In genomic region chr3:27591811-27592210, GRCh38 we compare ENCODE assay signal across 8 cellular contexts.
DNase-seq lines count a peak whose midpoint lies in the region; ATAC-seq lines count a peak whose summit lies in the region.
"Had no signal": no experiment of that assay in that cellular context is flagged by ENCODE, and none has a peak within 500 bp of the region (broad histone marks: within the 10 kb centered on the region; RNA-seq: fewer than 3 reads in every experiment).

No MANE protein-coding gene starts in this region.

- peak overlapping the region in 1 of 2 donors; percentile 95 for H3K27ac ChIP-seq in aorta (ENCODE audit: low read depth in 1 of 2, low read length in 2 of 2)

- peak overlapping the region; percentile 41 for H3K4me3 Mint-ChIP-seq in stimulated activated effector memory CD8-positive, alpha-beta T cell treated with anti-CD3 and anti-CD28 coated beads, Interleukin-12 subunit alpha, Interleukin-12 subunit beta, amount 100 ng/mL, for 72 hours
- H3K4me3 Mint-ChIP-seq: naive B cell had no signal

- H3K4me1 ChIP-seq in aorta (ENCODE audit: control insufficient read depth in 1 of 2, insufficient read depth in 2 of 2, low read length in 2 of 2), result peaks cover 0 to 9% of the 10 kb centered on the region in 2 donors

- no peaks in the 10 kb centered on the region for H3K36me3 Mint-ChIP-seq in stimulated activated effector memory CD8-positive, alpha-beta T cell treated with anti-CD3 and anti-CD28 coated beads, Interleukin-12 subunit alpha, Interleukin-12 subunit beta, amount 100 ng/mL, for 72 hours
- H3K36me3 Mint-ChIP-seq: naive B cell had no signal

- H3K9me3 Mint-ChIP-seq in stimulated activated effector memory CD8-positive, alpha-beta T cell treated with anti-CD3 and anti-CD28 coated beads, Interleukin-12 subunit alpha, Interleukin-12 subunit beta, amount 100 ng/mL, for 72 hours, result no peaks in the 10 kb centered on the region
- H3K9me3 Mint-ChIP-seq: naive B cell had no signal

- DNase-seq in dermis blood vessel endothelial cell (peak; percentile 86), aorta (no peak)
- DNase-seq in stimulated activated effector memory CD8-positive, alpha-beta T cell treated with anti-CD3 and anti-CD28 coated beads, Interleukin-12 subunit alpha, Interleukin-12 subunit beta, amount 100 ng/mL, for 72 hours (ENCODE audit: low spot score in 2 of 2), result no peak
- DNase-seq in NK-92 treated with Interleukin-12 subunit alpha and Interleukin-12 subunit beta, amount 100 ng/mL, for 24 hours (lab: John Stamatoyannopoulos, UW), result no peak
- DNase-seq: naive B cell had no signal

- intact Hi-C loops in aorta (cut with DNase I), result no loop called here

- ATAC-seq in GM19395 (IDR thresholded peaks at IDR 0.05; ENCODE audit: unreplicated experiment) (peak; percentile 59), HG03520 (IDR thresholded peaks at IDR 0.05; ENCODE audit: unreplicated experiment) (peak; percentile 57), HG02763 (IDR thresholded peaks at IDR 0.05; ENCODE audit: unreplicated experiment) (no peak), aorta (ENCODE audit: low FRiP score) (no peak)
- no peak for ATAC-seq in stimulated activated effector memory CD8-positive, alpha-beta T cell treated with anti-CD3 and anti-CD28 coated beads, Interleukin-12 subunit alpha, Interleukin-12 subunit beta, amount 100 ng/mL, for 72 hours

- H3K4me1 Mint-ChIP-seq in stimulated activated effector memory CD8-positive, alpha-beta T cell treated with anti-CD3 and anti-CD28 coated beads, Interleukin-12 subunit alpha, Interleukin-12 subunit beta, amount 100 ng/mL, for 72 hours, result peaks cover 54% of the 10 kb centered on the region

- H3K27me3 ChIP-seq in aorta (ENCODE audit: control insufficient read depth in 1 of 2, insufficient read depth in 2 of 2, low read length in 1 of 2), result no peaks in the 10 kb centered on the region

- no peaks in the 10 kb centered on the region for H3K36me3 ChIP-seq in aorta (ENCODE audit: control insufficient read depth in 1 of 2, insufficient read depth in 2 of 2, low read length in 1 of 2)

- peak overlapping the region; percentile 79 for H3K27ac Mint-ChIP-seq in stimulated activated effector memory CD8-positive, alpha-beta T cell treated with anti-CD3 and anti-CD28 coated beads, Interleukin-12 subunit alpha, Interleukin-12 subunit beta, amount 100 ng/mL, for 72 hours

- H3K9me3 ChIP-seq in aorta (ENCODE audit: control insufficient read depth, low read length), result no peaks in the 10 kb centered on the region

- no peak overlapping the region for H3K4me3 ChIP-seq in aorta (ENCODE audit: low read length in 2 of 2)

- 74 to 77% methylated on average over 4 of the region's 4 CpGs for WGBS in aorta, 2 donors

Comparison
In these comparisons a context has a peak if more than half of its experiments do, and no peak if none do; other contexts are left out.
1. ATAC-seq: peak in GM19395 (single experiment) and HG03520 (single experiment); none in stimulated activated effector memory CD8-positive, alpha-beta T cell treated with anti-CD3 and anti-CD28 coated beads, Interleukin-12 subunit alpha, Interleukin-12 subunit beta, amount 100 ng/mL, for 72 hours (single experiment), HG02763 (single experiment) and aorta (single experiment).